ENCODE assay signal across 21 cellular contexts in the genomic region with DNA sequence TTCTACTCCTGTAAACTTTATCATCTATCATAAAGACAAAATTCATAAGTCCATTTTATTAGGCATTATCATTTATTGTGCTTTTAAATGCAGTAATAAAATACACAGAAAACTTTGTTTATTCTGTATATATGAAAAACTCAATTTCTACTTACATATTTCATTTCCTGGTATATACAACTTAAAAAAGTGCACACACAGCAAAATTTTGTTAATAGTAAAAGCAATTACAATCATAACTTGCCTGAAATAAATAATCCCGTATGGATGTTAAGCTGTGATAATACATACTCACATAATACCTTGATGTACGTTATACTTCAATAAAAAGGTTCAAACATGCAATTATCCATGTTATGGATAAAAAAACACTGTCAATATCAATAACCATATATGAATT.
"Had no signal": no experiment of that assay in that cellular context is flagged by ENCODE, and none has a peak within 500 bp of the region (broad histone marks: within the 10 kb centered on the region; RNA-seq: fewer than 3 reads in every experiment).

No MANE protein-coding gene starts in this region.

- H3K9ac ChIP-seq: SK-N-SH had no signal

- DNase-seq: MV-4-11; NCI-H1048; NCI-H1105; NCI-H1436 treated with DMSO at 0.1 percent for 48 hours; NCI-H1694; NCI-H187 treated with DMSO at 0.1 percent for 48 hours; NCI-H2029 treated with DMSO at 0.1 percent for 48 hours; NCI-H2171 treated with DMSO at 0.1 percent for 48 hours; NCI-H524; NCI-H526 treated with DMSO at 0.1 percent for 48 hours; NCI-H748 treated with DMSO at 0.1 percent for 48 hours; NK-92 treated with Interleukin-12 subunit alpha and Interleukin-12 subunit beta, amount 100 ng/mL, for 24 hours; PC-3; SHP77; SK-N-SH; SW 1271; T-cell had no signal

- ATAC-seq: Panc1, PC-3, T-cell had no signal

- H3K9me3 ChIP-seq: SK-N-SH had no signal

- FAIRE-seq: HTR-8/SVneo had no signal

- H3K27ac ChIP-seq: HL-60, RWPE1 had no signal
